In the genomic region with DNA sequence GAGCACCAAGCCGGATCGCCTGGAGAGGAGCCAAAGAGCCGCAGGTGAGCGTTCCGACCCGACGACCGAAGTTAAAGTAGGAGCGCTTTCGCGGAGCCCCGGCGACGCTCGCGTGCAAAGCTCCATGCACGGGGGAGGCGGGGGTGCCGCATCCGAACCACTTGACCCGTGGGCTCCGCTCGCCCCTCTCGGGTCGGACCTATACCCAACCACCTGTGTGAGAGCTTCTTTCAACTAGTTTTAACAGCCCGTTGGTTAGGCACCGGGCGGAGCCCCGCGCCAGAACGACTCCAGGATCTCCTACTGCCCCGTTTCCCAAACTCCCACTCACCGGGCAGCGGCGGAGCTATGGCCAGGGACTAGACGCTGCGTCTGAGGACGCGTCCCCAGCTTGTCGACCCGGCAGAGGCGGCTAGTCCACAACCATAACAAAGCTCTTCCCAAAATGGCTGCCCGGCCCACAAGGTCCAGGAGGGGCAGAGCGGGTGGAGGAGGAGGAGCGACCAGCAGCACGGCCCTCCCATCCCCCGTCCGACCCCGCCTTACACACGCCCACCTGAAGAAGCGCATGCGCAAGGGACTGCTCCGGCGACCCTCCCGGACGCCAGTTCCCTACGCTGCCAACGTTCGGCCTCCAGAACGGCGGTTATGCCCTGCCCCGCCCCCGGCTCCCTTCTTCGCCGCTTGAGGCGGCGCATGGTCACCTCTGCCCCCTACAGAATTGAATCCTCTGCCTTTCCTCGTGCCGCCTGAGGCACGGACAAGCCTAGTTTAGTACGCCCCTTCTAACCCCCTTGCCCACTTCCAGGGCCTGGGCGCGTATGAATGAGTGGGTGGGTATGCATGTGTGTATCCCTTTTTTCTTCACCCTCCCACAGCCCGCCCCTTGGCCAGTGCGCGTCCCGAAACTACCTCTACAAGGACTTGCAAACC, we compare ENCODE assay signal across 1 cellular context.
TF ChIP-seq lines count a peak whose summit lies in the region.

TSS of gene GPBP1L1 (minus strand) at position 453 of the 933 bp plus-strand sequence. CDS start 27,446 bp downstream, outside the sequence.

TF ChIP-seq in K562, 482 proteins besides CTCF, POLR2A, EP300 and RAD21 (continued from another document and continues in another):
- TF ChIP-seq TBL1XR1 (IDR thresholded peaks at IDR 0.05; ENCODE audit: low read length in 2 of 2) (peak in 1 of 2 experiments; percentile 52; a peak in 3 of 4 replicates), CXXC5 (CRISPR knock-in tag; IDR thresholded peaks at IDR 0.05) (peak; percentile 8; the same call in 1 of the 2 replicates), ZBTB1 (CRISPR knock-in tag; IDR thresholded peaks at IDR 0.05; ENCODE audit: borderline replicate concordance, low read depth) (peak; percentile 39; the same call in 1 of the 2 replicates), HMG20A (CRISPR knock-in tag; conservative IDR thresholded peaks at IDR 0.05) (0 out of 2 replicates have a peak, but pooled peaks have one; percentile 52), RHOXF2B (CRISPR knock-in tag; conservative IDR thresholded peaks at IDR 0.05) (no peak; the same call in 1 of the 2 replicates), PHB2 (IDR thresholded peaks at IDR 0.05; ENCODE audit: low read depth) (no peak), ZC3H4 (CRISPR knock-in tag; IDR thresholded peaks at IDR 0.05; ENCODE audit: borderline replicate concordance) (0 out of 2 replicates have a peak, but pooled peaks have one; percentile 76), ZNF197 (CRISPR knock-in tag; IDR thresholded peaks at IDR 0.05; ENCODE audit: low read depth) (no peak), NFIX (CRISPR knock-in tag; IDR thresholded peaks at IDR 0.05; ENCODE audit: low read depth) (no peak), ZNF766 (CRISPR knock-in tag; conservative IDR thresholded peaks at IDR 0.05) (no peak), LEF1 (IDR thresholded peaks at IDR 0.05) (no peak), CBFA2T3 (IDR thresholded peaks at IDR 0.05) (peak; percentile 15; the same call in 1 of the 2 replicates), ZMIZ1 (IDR thresholded peaks at IDR 0.05; ENCODE audit: low read depth in 2 of 2, low read length in 2 of 2) (peak in 1 of 2 experiments; percentile 57; a peak in 2 of 4 replicates), PCBP2 (IDR thresholded peaks at IDR 0.05; ENCODE audit: low read depth, low read length, poor library complexity, severe bottlenecking) (no peak), ZFPM2 (CRISPR knock-in tag; IDR thresholded peaks at IDR 0.05) (peak; percentile 80; the same call in 1 of the 2 replicates), KHSRP (IDR thresholded peaks at IDR 0.05) (no peak), MTA1 (IDR thresholded peaks at IDR 0.05; ENCODE audit: borderline replicate concordance) (peak; percentile 33; the same call in 1 of the 2 replicates), ZNF41 (CRISPR knock-in tag; conservative IDR thresholded peaks at IDR 0.05) (peak; percentile 77; the same call in 1 of the 2 replicates), ZNF830 (CRISPR knock-in tag; IDR thresholded peaks at IDR 0.05) (peak; percentile 75; the same call in 1 of the 2 replicates), TRIM24 (IDR thresholded peaks at IDR 0.05) (peak in 1 of 2 experiments; percentile 28; a peak in 1 of 4 replicates), ZNF668 (CRISPR knock-in tag; IDR thresholded peaks at IDR 0.05) (no peak), NCOR1 (IDR thresholded peaks at IDR 0.05) (no peak), KDM2B (CRISPR knock-in tag; IDR thresholded peaks at IDR 0.05) (0 out of 2 replicates have a peak, but pooled peaks have one; percentile 16), SP2 (IDR thresholded peaks at IDR 0.05; ENCODE audit: extremely low read depth, low read depth, low read length, poor library complexity, severe bottlenecking) (no peak), HDGF (IDR thresholded peaks at IDR 0.05) (0 out of 2 replicates have a peak, but pooled peaks have one; percentile 54), NRF1 (conservative IDR thresholded peaks at IDR 0.05 in 1 of 2, IDR thresholded peaks at IDR 0.05 in 1 of 2) (peak; percentile 98), EP400 (IDR thresholded peaks at IDR 0.05) (peak; percentile 94), ZBTB49 (CRISPR knock-in tag; IDR thresholded peaks at IDR 0.05; ENCODE audit: borderline replicate concordance) (no peak), SIN3B (IDR thresholded peaks at IDR 0.05; ENCODE audit: low read depth) (peak; percentile 12; the same call in 1 of the 2 replicates), HNRNPUL1 (IDR thresholded peaks at IDR 0.05; ENCODE audit: low read length) (no peak), ZNF592 (IDR thresholded peaks at IDR 0.05) (no peak), MEIS2 (IDR thresholded peaks at IDR 0.05; ENCODE audit: partially characterized antibody) (peak; percentile 91), ZNF444 (CRISPR knock-in tag; IDR thresholded peaks at IDR 0.05) (peak; percentile 11), SMARCC2 (IDR thresholded peaks at IDR 0.05; ENCODE audit: low read depth) (peak; percentile 49)
- TF ChIP-seq, protein P1, sequence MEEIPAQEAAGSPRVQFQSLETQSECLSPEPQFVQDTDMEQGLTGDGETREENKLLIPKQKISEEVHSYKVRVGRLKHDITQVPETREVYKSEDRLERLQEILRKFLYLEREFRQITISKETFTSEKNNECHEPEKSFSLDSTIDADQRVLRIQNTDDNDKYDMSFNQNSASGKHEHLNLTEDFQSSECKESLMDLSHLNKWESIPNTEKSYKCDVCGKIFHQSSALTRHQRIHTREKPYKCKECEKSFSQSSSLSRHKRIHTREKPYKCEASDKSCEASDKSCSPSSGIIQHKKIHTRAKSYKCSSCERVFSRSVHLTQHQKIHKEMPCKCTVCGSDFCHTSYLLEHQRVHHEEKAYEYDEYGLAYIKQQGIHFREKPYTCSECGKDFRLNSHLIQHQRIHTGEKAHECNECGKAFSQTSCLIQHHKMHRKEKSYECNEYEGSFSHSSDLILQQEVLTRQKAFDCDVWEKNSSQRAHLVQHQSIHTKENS (CRISPR knock-in tag; IDR thresholded peaks at IDR 0.05), result no peak
- TF ChIP-seq, protein P2, sequence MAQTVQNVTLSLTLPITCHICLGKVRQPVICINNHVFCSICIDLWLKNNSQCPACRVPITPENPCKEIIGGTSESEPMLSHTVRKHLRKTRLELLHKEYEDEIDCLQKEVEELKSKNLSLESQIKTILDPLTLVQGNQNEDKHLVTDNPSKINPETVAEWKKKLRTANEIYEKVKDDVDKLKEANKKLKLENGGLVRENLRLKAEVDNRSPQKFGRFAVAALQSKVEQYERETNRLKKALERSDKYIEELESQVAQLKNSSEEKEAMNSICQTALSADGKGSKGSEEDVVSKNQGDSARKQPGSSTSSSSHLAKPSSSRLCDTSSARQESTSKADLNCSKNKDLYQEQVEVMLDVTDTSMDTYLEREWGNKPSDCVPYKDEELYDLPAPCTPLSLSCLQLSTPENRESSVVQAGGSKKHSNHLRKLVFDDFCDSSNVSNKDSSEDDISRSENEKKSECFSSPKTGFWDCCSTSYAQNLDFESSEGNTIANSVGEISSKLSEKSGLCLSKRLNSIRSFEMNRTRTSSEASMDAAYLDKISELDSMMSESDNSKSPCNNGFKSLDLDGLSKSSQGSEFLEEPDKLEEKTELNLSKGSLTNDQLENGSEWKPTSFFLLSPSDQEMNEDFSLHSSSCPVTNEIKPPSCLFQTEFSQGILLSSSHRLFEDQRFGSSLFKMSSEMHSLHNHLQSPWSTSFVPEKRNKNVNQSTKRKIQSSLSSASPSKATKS (CRISPR knock-in tag; IDR thresholded peaks at IDR 0.05), result 0 out of 2 replicates have a peak, but pooled peaks have one; percentile 55
- TF ChIP-seq, protein P3, sequence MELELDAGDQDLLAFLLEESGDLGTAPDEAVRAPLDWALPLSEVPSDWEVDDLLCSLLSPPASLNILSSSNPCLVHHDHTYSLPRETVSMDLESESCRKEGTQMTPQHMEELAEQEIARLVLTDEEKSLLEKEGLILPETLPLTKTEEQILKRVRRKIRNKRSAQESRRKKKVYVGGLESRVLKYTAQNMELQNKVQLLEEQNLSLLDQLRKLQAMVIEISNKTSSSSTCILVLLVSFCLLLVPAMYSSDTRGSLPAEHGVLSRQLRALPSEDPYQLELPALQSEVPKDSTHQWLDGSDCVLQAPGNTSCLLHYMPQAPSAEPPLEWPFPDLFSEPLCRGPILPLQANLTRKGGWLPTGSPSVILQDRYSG (tag; conservative IDR thresholded peaks at IDR 0.05; ENCODE audit: low read depth), result no peak
- TF ChIP-seq, protein P4, sequence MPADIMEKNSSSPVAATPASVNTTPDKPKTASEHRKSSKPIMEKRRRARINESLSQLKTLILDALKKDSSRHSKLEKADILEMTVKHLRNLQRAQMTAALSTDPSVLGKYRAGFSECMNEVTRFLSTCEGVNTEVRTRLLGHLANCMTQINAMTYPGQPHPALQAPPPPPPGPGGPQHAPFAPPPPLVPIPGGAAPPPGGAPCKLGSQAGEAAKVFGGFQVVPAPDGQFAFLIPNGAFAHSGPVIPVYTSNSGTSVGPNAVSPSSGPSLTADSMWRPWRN (IDR thresholded peaks at IDR 0.05; ENCODE audit: low read depth), result no peak
- TF ChIP-seq, protein P5, sequence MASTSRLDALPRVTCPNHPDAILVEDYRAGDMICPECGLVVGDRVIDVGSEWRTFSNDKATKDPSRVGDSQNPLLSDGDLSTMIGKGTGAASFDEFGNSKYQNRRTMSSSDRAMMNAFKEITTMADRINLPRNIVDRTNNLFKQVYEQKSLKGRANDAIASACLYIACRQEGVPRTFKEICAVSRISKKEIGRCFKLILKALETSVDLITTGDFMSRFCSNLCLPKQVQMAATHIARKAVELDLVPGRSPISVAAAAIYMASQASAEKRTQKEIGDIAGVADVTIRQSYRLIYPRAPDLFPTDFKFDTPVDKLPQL (IDR thresholded peaks at IDR 0.05; ENCODE audit: extremely low read depth, insufficient read length), result peak; percentile 61
